10 cellular contexts compared by ENCODE assay signal in the genomic region with DNA sequence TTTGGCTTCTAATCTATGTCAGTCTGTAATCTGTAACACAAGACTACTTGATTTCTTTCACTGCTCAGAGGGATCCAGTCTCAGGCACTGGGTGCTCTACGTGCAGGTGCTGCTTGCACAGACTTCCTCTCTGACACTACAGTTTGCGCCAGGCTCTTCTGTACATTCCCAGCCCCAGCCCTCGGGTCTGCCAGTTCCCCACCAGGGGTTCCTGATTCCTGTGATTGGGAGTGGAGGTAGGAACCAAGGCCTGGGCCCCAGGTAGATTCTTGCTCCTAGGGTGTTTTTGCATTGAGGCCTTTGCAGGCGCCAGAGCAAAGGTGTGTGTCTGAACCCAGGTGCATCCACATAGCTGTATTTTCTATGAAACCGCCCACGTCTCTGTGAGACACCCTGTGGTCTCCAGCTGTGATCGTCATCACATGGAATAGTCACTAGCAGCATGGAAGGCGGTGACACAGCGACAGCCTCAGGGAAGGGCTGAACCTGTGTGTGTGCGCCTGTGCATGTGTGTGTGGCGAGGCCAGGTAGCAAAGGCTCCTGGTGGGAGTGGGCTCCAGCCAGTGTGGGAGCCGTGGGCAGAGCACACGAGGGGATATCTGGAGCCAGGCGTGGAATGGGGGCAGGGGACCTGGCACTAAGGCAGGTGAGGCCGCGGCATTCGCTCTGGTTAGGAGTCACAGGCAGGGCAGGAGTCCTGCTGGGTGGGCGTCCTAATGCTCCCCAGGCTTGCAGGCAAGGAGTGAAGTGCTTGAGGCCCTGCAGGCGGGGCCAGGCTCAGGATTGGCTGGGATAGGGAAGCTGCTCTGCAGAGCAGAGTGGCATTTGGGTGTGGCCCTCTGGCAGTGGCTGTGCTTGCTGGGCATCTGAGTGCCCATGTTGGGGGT. TPM values are rescaled to one million over a fixed set of nuclear protein-coding genes. Genes with fewer than 3 reads are reported as not detected.
DNase-seq lines count a peak whose midpoint lies in the region; ATAC-seq, FAIRE-seq and TF ChIP-seq lines count a peak whose summit lies in the region.
"Had no signal": no experiment of that assay in that cellular context is flagged by ENCODE, and none has a peak within 500 bp of the region (broad histone marks: within the 10 kb centered on the region; RNA-seq: fewer than 3 reads in every experiment).

No MANE protein-coding gene starts in this region.

- no peak for TF ChIP-seq CTCF in kidney (IDR thresholded peaks at IDR 0.05; ENCODE audit: borderline replicate concordance, extremely low read depth, insufficient read depth)

- H3K27me3 Mint-ChIP-seq in activated naive CD4-positive, alpha-beta T cell treated with anti-CD3 and anti-CD28 coated beads for 36 hours (ENCODE audit: low read depth): no peaks in the 10 kb centered on the region
- no peaks in the 10 kb centered on the region for H3K27me3 Mint-ChIP-seq in activated naive CD4-positive, alpha-beta T cell treated with anti-CD3 and anti-CD28 coated beads, Interleukin-2, amount 10 ng/mL, durations not matched to agents 7 days and 5 days
- H3K27me3 Mint-ChIP-seq in stimulated activated naive CD8-positive, alpha-beta T cell treated with anti-CD3 and anti-CD28 coated beads, Interleukin-15, Interleukin-2, amounts not matched to agents 100 ng/mL and 50 ng/mL, for 24 hours: no peaks in the 10 kb centered on the region

- H3K9me3 Mint-ChIP-seq in activated naive CD4-positive, alpha-beta T cell treated with anti-CD3 and anti-CD28 coated beads for 36 hours: no peaks in the 10 kb centered on the region
- H3K9me3 Mint-ChIP-seq in activated naive CD4-positive, alpha-beta T cell treated with anti-CD3 and anti-CD28 coated beads, Interleukin-2, amount 10 ng/mL, durations not matched to agents 7 days and 5 days: no peaks in the 10 kb centered on the region
- H3K9me3 Mint-ChIP-seq in stimulated activated naive CD8-positive, alpha-beta T cell treated with anti-CD3 and anti-CD28 coated beads, Interleukin-15, Interleukin-2, amounts not matched to agents 100 ng/mL and 50 ng/mL, for 24 hours: no peaks in the 10 kb centered on the region
- H3K9me3 Mint-ChIP-seq: dendritic cell treated with granulocyte-macrophage colony-stimulating factor and Interleukin-4, amounts not matched to agents 40 ng/mL and 50 ng/mL, for 4 days had no signal

- CTCF ChIA-PET in activated naive CD4-positive, alpha-beta T cell treated with anti-CD3 and anti-CD28 coated beads for 36 hours (lab: Charles Lee): interaction anchor here (0.9 kb wide), 1 partner anchor 24 kb away, joined by 3 read pairs; no protein-coding TSS in a partner anchor
- CTCF ChIA-PET in activated naive CD4-positive, alpha-beta T cell treated with anti-CD3 and anti-CD28 coated beads, Interleukin-2, amount 10 ng/mL, durations not matched to agents 7 days and 5 days (lab: Charles Lee): interaction anchor here (1.0 to 1.8 kb wide), 3 partner anchors 10 to 155 kb away, joined by 3 to 6 read pairs (median 3); no protein-coding TSS in a partner anchor

- no peak overlapping the region for H3K9ac ChIP-seq in kidney (ENCODE audit: low read length in 2 of 2)

- no peaks in the 10 kb centered on the region for H3K36me3 Mint-ChIP-seq in activated naive CD4-positive, alpha-beta T cell treated with anti-CD3 and anti-CD28 coated beads for 36 hours (ENCODE audit: low read depth)
- no peaks in the 10 kb centered on the region for H3K36me3 Mint-ChIP-seq in activated naive CD4-positive, alpha-beta T cell treated with anti-CD3 and anti-CD28 coated beads, Interleukin-2, amount 10 ng/mL, durations not matched to agents 7 days and 5 days
- H3K36me3 Mint-ChIP-seq in stimulated activated naive CD8-positive, alpha-beta T cell treated with anti-CD3 and anti-CD28 coated beads, Interleukin-15, Interleukin-2, amounts not matched to agents 100 ng/mL and 50 ng/mL, for 24 hours (ENCODE audit: low read depth): no peaks in the 10 kb centered on the region

- intact Hi-C loops in activated naive CD4-positive, alpha-beta T cell treated with anti-CD3 and anti-CD28 coated beads for 36 hours (cut with micrococcal nuclease): no loop called here
- intact Hi-C loops in kidney (cut with DNase I): no loop called here

- H3K9me3 ChIP-seq in kidney (ENCODE audit: control insufficient read depth in 1 of 2, low read length in 2 of 2): no peaks in the 10 kb centered on the region

- H3K27ac ChIP-seq in kidney (ENCODE audit: low read depth in 2 of 2, low read length in 2 of 2): no peak overlapping the region

- DNase-seq in activated naive CD4-positive, alpha-beta T cell treated with anti-CD3 and anti-CD28 coated beads for 36 hours: peak; percentile 59
- no peak for DNase-seq in activated naive CD4-positive, alpha-beta T cell treated with anti-CD3 and anti-CD28 coated beads, Interleukin-2, amount 10 ng/mL, durations not matched to agents 7 days and 5 days
- DNase-seq in activated CD4-positive, alpha-beta T cell treated with anti-CD3 and anti-CD28 coated beads, Interleukin-2, amount 50 U/mL, for 4 hours: peak; percentile 29 to 44
- DNase-seq in kidney (peak; percentile 67), NCI-H446 (lab: John Stamatoyannopoulos, UW) (no peak), NCI-H187 (lab: John Stamatoyannopoulos, UW) (no peak)
- DNase-seq: NCI-H2081 treated with DMSO at 0.1 percent for 48 hours had no signal

- no peak overlapping the region for H3K4me3 ChIP-seq in kidney (ENCODE audit: low read length in 2 of 2)

- H3K4me1 ChIP-seq in kidney (ENCODE audit: control insufficient read depth in 1 of 2, insufficient read depth in 1 of 2, low read depth in 1 of 2, low read length in 2 of 2): peaks cover 0 to 20% of the 10 kb centered on the region in 2 donors

- FAIRE-seq in kidney (lab: Jason Lieb, UNC): no peak

- no peak overlapping the region for H3K4me3 Mint-ChIP-seq in activated naive CD4-positive, alpha-beta T cell treated with anti-CD3 and anti-CD28 coated beads for 36 hours
- no peak overlapping the region for H3K4me3 Mint-ChIP-seq in activated naive CD4-positive, alpha-beta T cell treated with anti-CD3 and anti-CD28 coated beads, Interleukin-2, amount 10 ng/mL, durations not matched to agents 7 days and 5 days
- H3K4me3 Mint-ChIP-seq in stimulated activated naive CD8-positive, alpha-beta T cell treated with anti-CD3 and anti-CD28 coated beads, Interleukin-15, Interleukin-2, amounts not matched to agents 100 ng/mL and 50 ng/mL, for 24 hours: no peak overlapping the region
- H3K4me3 Mint-ChIP-seq: dendritic cell treated with granulocyte-macrophage colony-stimulating factor and Interleukin-4, amounts not matched to agents 40 ng/mL and 50 ng/mL, for 4 days had no signal

- peaks cover 15% of the 10 kb centered on the region for H3K4me1 Mint-ChIP-seq in activated naive CD4-positive, alpha-beta T cell treated with anti-CD3 and anti-CD28 coated beads for 36 hours (ENCODE audit: low read depth)
- peaks cover 25% of the 10 kb centered on the region for H3K4me1 Mint-ChIP-seq in activated naive CD4-positive, alpha-beta T cell treated with anti-CD3 and anti-CD28 coated beads, Interleukin-2, amount 10 ng/mL, durations not matched to agents 7 days and 5 days
- peaks cover 25% of the 10 kb centered on the region for H3K4me1 Mint-ChIP-seq in stimulated activated naive CD8-positive, alpha-beta T cell treated with anti-CD3 and anti-CD28 coated beads, Interleukin-15, Interleukin-2, amounts not matched to agents 100 ng/mL and 50 ng/mL, for 24 hours (ENCODE audit: low read depth)

- H3K27ac Mint-ChIP-seq in activated naive CD4-positive, alpha-beta T cell treated with anti-CD3 and anti-CD28 coated beads for 36 hours: no peak overlapping the region
- no peak overlapping the region for H3K27ac Mint-ChIP-seq in activated naive CD4-positive, alpha-beta T cell treated with anti-CD3 and anti-CD28 coated beads, Interleukin-2, amount 10 ng/mL, durations not matched to agents 7 days and 5 days
- H3K27ac Mint-ChIP-seq in stimulated activated naive CD8-positive, alpha-beta T cell treated with anti-CD3 and anti-CD28 coated beads, Interleukin-15, Interleukin-2, amounts not matched to agents 100 ng/mL and 50 ng/mL, for 24 hours: peak overlapping the region; percentile 66
- H3K27ac Mint-ChIP-seq: dendritic cell treated with granulocyte-macrophage colony-stimulating factor and Interleukin-4, amounts not matched to agents 40 ng/mL and 50 ng/mL, for 4 days had no signal

- ATAC-seq in HG02798 (IDR thresholded peaks at IDR 0.05; ENCODE audit: poor library complexity, unreplicated experiment): no peak

- no peaks in the 10 kb centered on the region for H3K36me3 ChIP-seq in kidney (ENCODE audit: control insufficient read depth in 1 of 2, insufficient read depth in 2 of 2, low read length in 2 of 2)

RNA-seq across cellular contexts. Expression of gene GJC2, which starts 5.2 kb away (rescaled TPM):
- total RNA-seq in activated naive CD4-positive, alpha-beta T cell treated with anti-CD3 and anti-CD28 coated beads for 36 hours: under 1 TPM; 0.17 to 0.25 TPM
- 6.0 TPM for total RNA-seq in kidney
- 0.73 TPM for polyA plus RNA-seq in kidney (ENCODE audit: insufficient read depth, low read depth, low replicate concordance)

RNA-seq across cellular contexts. Expression of gene IBA57, which starts 10.7 kb away (rescaled TPM):
- total RNA-seq in activated naive CD4-positive, alpha-beta T cell treated with anti-CD3 and anti-CD28 coated beads for 36 hours: 1 to 10 TPM; 4.9 to 5.5 TPM
- 13.0 TPM for total RNA-seq in kidney
- polyA plus RNA-seq in kidney (ENCODE audit: insufficient read depth, low read depth, low replicate concordance): 4.7 TPM

RNA-seq across cellular contexts. Expression of gene GUK1, which starts 14.8 kb away (rescaled TPM):
- total RNA-seq in activated naive CD4-positive, alpha-beta T cell treated with anti-CD3 and anti-CD28 coated beads for 36 hours: 100 to 1,000 TPM; 206 TPM
- total RNA-seq in kidney: 221 TPM
- 410 TPM for polyA plus RNA-seq in kidney (ENCODE audit: insufficient read depth, low read depth, low replicate concordance)

RNA-seq across cellular contexts. Expression of gene MRPL55, which starts 45.8 kb away (rescaled TPM):
- 10 to 100 TPM; 45.5 TPM for total RNA-seq in activated naive CD4-positive, alpha-beta T cell treated with anti-CD3 and anti-CD28 coated beads for 36 hours
- total RNA-seq in kidney: 37.8 TPM
- 141 TPM for polyA plus RNA-seq in kidney (ENCODE audit: insufficient read depth, low read depth, low replicate concordance)

RNA-seq across cellular contexts. Expression of gene C1orf35, which starts 51.8 kb away (rescaled TPM):
- 10 to 100 TPM; 14.5 to 16.2 TPM for total RNA-seq in activated naive CD4-positive, alpha-beta T cell treated with anti-CD3 and anti-CD28 coated beads for 36 hours
- total RNA-seq in kidney: 17.4 TPM
- 17.6 TPM for polyA plus RNA-seq in kidney (ENCODE audit: insufficient read depth, low read depth, low replicate concordance)

Comparison
In these comparisons a context has a peak if more than half of its experiments do, and no peak if none do; other contexts are left out.
1. DNase-seq: peak in activated naive CD4-positive, alpha-beta T cell treated with anti-CD3 and anti-CD28 coated beads for 36 hours (single experiment), activated CD4-positive, alpha-beta T cell treated with anti-CD3 and anti-CD28 coated beads, Interleukin-2, amount 50 U/mL, for 4 hours (2 of 2) and kidney (single experiment); none in activated naive CD4-positive, alpha-beta T cell treated with anti-CD3 and anti-CD28 coated beads, Interleukin-2, amount 10 ng/mL, durations not matched to agents 7 days and 5 days (single experiment), NCI-H446 (0 of 2) and NCI-H187 (0 of 2).